In the genomic region with DNA sequence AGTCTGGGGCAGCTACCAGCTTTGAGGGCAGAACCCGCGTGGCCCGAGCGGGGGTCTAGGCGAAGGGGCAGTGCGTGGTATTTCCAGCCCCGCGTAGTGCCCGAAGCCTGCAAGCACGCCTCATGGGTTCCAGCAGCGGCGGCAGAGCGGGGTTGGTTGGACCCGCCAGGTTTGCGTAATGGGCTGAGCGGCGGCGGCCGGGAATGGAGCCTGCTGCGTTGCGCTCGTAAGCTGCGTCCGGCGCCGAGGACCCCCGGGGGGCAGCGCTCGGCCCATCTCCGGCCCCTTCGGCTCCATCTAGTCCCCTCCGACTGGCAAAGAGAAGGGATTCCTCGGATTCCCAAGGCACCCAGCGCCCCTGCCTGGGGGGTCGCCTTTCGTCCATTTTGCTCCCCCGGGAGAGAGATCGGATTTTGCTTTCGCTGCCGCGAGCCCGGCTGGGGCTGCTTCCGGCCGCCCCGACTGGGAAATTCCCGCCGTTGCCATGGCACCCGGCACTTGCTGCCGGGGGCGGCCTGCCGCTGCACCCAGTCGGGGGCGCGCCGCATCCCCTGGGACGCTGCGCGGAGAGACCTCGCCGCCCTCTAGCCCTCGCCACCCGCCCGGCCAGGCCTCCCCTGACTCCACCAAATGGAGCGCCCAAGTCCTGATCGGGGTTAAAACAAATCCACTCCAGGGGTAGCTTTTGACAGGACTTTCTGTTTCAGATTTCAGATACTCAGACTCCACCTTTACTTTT, we compare ENCODE assay signal across 8 cellular contexts. TPM values are rescaled to one million over a fixed set of nuclear protein-coding genes. Genes with fewer than 3 reads are reported as not detected.
A peak's percentile ranks its signal among the peaks of the same experiment; 100 is the strongest.
DNase-seq lines count a peak whose midpoint lies in the region; ATAC-seq and TF ChIP-seq lines count a peak whose summit lies in the region.
"Not testable (repeated sequence)": the region's sequence is repeated elsewhere in the genome, so short reads cannot be mapped to it uniquely, and the experiment has no call there.
"Had no signal": no experiment of that assay in that cellular context is flagged by ENCODE, and none has a peak within 500 bp of the region (broad histone marks: within the 10 kb centered on the region; RNA-seq: fewer than 3 reads in every experiment).

No MANE protein-coding gene starts in this region.

- peak overlapping the region; percentile 56 to 90 for H3K27ac Mint-ChIP-seq in activated naive CD4-positive, alpha-beta T cell treated with anti-CD3 and anti-CD28 coated beads, Interleukin-2, amount 50 U/mL, for 72 hours
- H3K27ac Mint-ChIP-seq in naive thymus-derived CD8-positive, alpha-beta T cell: peak overlapping the region; percentile 85 to 99 (median 98)

- DNase-seq in H4 (ENCODE audit: low spot score) (peak; percentile 3), OCI-M1 (lab: John Stamatoyannopoulos, UW) (peak; percentile 34), foreskin keratinocyte (peak; percentile 0 to 2)
- DNase-seq in activated CD4-positive, alpha-beta T cell treated with anti-CD3 and anti-CD28 coated beads for 48 hours: peak; percentile 78
- peak; percentile 58 to 78 for DNase-seq in activated naive CD4-positive, alpha-beta T cell treated with anti-CD3 and anti-CD28 coated beads, Interleukin-2, amount 50 U/mL, for 72 hours (ENCODE audit: low spot score in 2 of 2)
- peak; percentile 75 to 95 (median 84) for DNase-seq in naive thymus-derived CD8-positive, alpha-beta T cell
- peak; percentile 72 to 85 for DNase-seq in stimulated activated CD4-positive, alpha-beta T cell treated with anti-CD3 and anti-CD28 coated beads, Interleukin-2, amount 100 ng/mL, for 24 hours

- not testable (repeated sequence) for H3K4me1 Mint-ChIP-seq in naive thymus-derived CD8-positive, alpha-beta T cell

- not testable (repeated sequence) for H3K27me3 Mint-ChIP-seq in naive thymus-derived CD8-positive, alpha-beta T cell

- peak overlapping the region; percentile 66 for H3K27ac ChIP-seq in foreskin keratinocyte

- H3K9me3 Mint-ChIP-seq in activated naive CD4-positive, alpha-beta T cell treated with anti-CD3 and anti-CD28 coated beads, Interleukin-2, amount 50 U/mL, for 72 hours; naive thymus-derived CD8-positive, alpha-beta T cell: not testable (repeated sequence)

- TF ChIP-seq CTCF in foreskin keratinocyte (conservative IDR thresholded peaks at IDR 0.05): not testable (repeated sequence)

- not testable (repeated sequence) for ATAC-seq in activated naive CD4-positive, alpha-beta T cell treated with anti-CD3 and anti-CD28 coated beads, Interleukin-2, amount 50 U/mL, for 72 hours; foreskin keratinocyte; naive thymus-derived CD8-positive, alpha-beta T cell

- H3K4me3 Mint-ChIP-seq in naive thymus-derived CD8-positive, alpha-beta T cell: peak overlapping the region; percentile 75 to 98 (median 89)

- H3K4me1 ChIP-seq in foreskin keratinocyte: not testable (repeated sequence)

- POLR2A ChIA-PET in naive thymus-derived CD8-positive, alpha-beta T cell (lab: Charles Lee): not testable (repeated sequence)

- not testable (repeated sequence) for H3K27me3 ChIP-seq in foreskin keratinocyte

- H3K36me3 Mint-ChIP-seq in activated naive CD4-positive, alpha-beta T cell treated with anti-CD3 and anti-CD28 coated beads, Interleukin-2, amount 50 U/mL, for 72 hours; naive thymus-derived CD8-positive, alpha-beta T cell: not testable (repeated sequence)

RNA-seq across cellular contexts. Expression of a gene that starts 24.2 kb away (rescaled TPM):
- not detected in 2 replicates for total RNA-seq in H4 (2014; rRNA removed; shearing (Covaris generic))
- not detected for total RNA-seq in activated naive CD4-positive, alpha-beta T cell treated with anti-CD3 and anti-CD28 coated beads, Interleukin-2, amount 50 U/mL, for 72 hours
- not detected in 2 replicates for total RNA-seq in foreskin keratinocyte
- polyA plus RNA-seq in foreskin keratinocyte: not detected in 2 replicates
- total RNA-seq in naive thymus-derived CD8-positive, alpha-beta T cell: not detected
- polyA plus RNA-seq in naive thymus-derived CD8-positive, alpha-beta T cell: under 1 TPM in 1 of 3 donors, not detected in 2; 0.59 TPM
- total RNA-seq: left ventricle myocardium superior had no signal

Comparison
In these comparisons a context has a peak if more than half of its experiments do, and no peak if none do; other contexts are left out.
1. DNase-seq: peak in every context shown above with its lines; median percentile 84 in naive thymus-derived CD8-positive, alpha-beta T cell; 78 in stimulated activated CD4-positive, alpha-beta T cell treated with anti-CD3 and anti-CD28 coated beads, Interleukin-2, amount 100 ng/mL, for 24 hours; 78 in activated CD4-positive, alpha-beta T cell treated with anti-CD3 and anti-CD28 coated beads for 48 hours; 68 in activated naive CD4-positive, alpha-beta T cell treated with anti-CD3 and anti-CD28 coated beads, Interleukin-2, amount 50 U/mL, for 72 hours; 34 in OCI-M1; 3 in H4; 1 in foreskin keratinocyte.